Comparison of ENCODE assay signal across 8 cellular contexts in genomic region chr20:18632196-18632789, GRCh38. TPM values are rescaled to one million over a fixed set of nuclear protein-coding genes. Genes with fewer than 3 reads are reported as not detected.
A peak's percentile ranks its signal among the peaks of the same experiment; 100 is the strongest.
DNase-seq lines count a peak whose midpoint lies in the region; ATAC-seq and TF ChIP-seq lines count a peak whose summit lies in the region.

No MANE protein-coding gene starts in this region.

- peaks cover 5% of the 10 kb centered on the region for H3K36me3 Mint-ChIP-seq in type B pancreatic cell

- no peaks in the 10 kb centered on the region for H3K27me3 Mint-ChIP-seq in type B pancreatic cell

- H3K79me2 ChIP-seq in Karpas-422 (ENCODE audit: low read length) (0 out of 2 replicates have a peak, but pooled peaks cover 2% of the 10 kb centered on the region), PC-3 (ENCODE audit: low read length) (no peaks in the 10 kb centered on the region), neural cell (replicated peaks; ENCODE audit: insufficient read depth, low read length) (no peaks in the 10 kb centered on the region)

- H3K27ac ChIP-seq in Karpas-422 (ENCODE audit: low read length) (peak overlapping the region; percentile 4; the same call in 1 of the 2 replicates), PC-3 (ENCODE audit: low read length) (no peak overlapping the region), neural cell (ENCODE audit: low read length) (no peak overlapping the region)

- H3F3A ChIP-seq in PC-3 (ENCODE audit: low read length, unreplicated experiment) (no peaks in the 10 kb centered on the region), neural cell (ENCODE audit: insufficient read depth, low read length, poor library complexity, severe bottlenecking) (no peaks in the 10 kb centered on the region)

- H3K27ac Mint-ChIP-seq in type B pancreatic cell = no peak overlapping the region

- TF ChIP-seq CTCF in PC-3 (conservative IDR thresholded peaks at IDR 0.05; ENCODE audit: low read depth, low read length) = peak; percentile 99
- TF ChIP-seq CTCF in fibroblast of pulmonary artery (IDR thresholded peaks at IDR 0.05; ENCODE audit: low read length, missing control alignments) = peak; percentile 99
- peak; percentile 95 for TF ChIP-seq CTCF in neural cell (IDR thresholded peaks at IDR 0.05; ENCODE audit: poor library complexity, severe bottlenecking)
- peak; percentile 98 for TF ChIP-seq CTCF in type B pancreatic cell (conservative IDR thresholded peaks at IDR 0.05)

- no peak overlapping the region for H3K4me3 ChIP-seq in Karpas-422 (ENCODE audit: low read length)
- H3K4me3 ChIP-seq in PC-3 (ENCODE audit: low read length) = no peak overlapping the region
- no peak overlapping the region for H3K4me3 ChIP-seq in fibroblast of pulmonary artery (replicated peaks; ENCODE audit: low read depth, low read length)
- H3K4me3 ChIP-seq in neural cell (ENCODE audit: low read length) = no peak overlapping the region

- peak; percentile 70 for DNase-seq in EH (ENCODE audit: low read depth)
- DNase-seq in Karpas-422 = peak; percentile 85
- DNase-seq in PC-3 = peak; percentile 67
- DNase-seq in activated T-cell treated with anti-CD3 and anti-CD28 coated beads, Interleukin-2, amount 50 U/mL, for 48 hours = peak; percentile 64 to 71
- peak; percentile 74 for DNase-seq in fibroblast of pulmonary artery (ENCODE audit: low read depth)
- peak; percentile 78 for DNase-seq in type B pancreatic cell (ENCODE audit: extremely low spot score, unreplicated experiment)

- POLR2A ChIA-PET in PC-3 (lab: Charles Lee; ENCODE audit: unreplicated experiment) = no interaction called here

- no peak overlapping the region for H2AFZ ChIP-seq in Karpas-422 (ENCODE audit: low read length)
- H2AFZ ChIP-seq in PC-3 (ENCODE audit: low read length) = no peak overlapping the region
- H2AFZ ChIP-seq in neural cell (ENCODE audit: low read depth, low read length) = no peak overlapping the region

- no peaks in the 10 kb centered on the region for H3K9me3 ChIP-seq in Karpas-422 (ENCODE audit: low read length)
- no peaks in the 10 kb centered on the region for H3K9me3 ChIP-seq in PC-3 (ENCODE audit: low read length)
- no peaks in the 10 kb centered on the region for H3K9me3 ChIP-seq in neural cell (ENCODE audit: low read length)

- no peaks in the 10 kb centered on the region for H3K9me3 Mint-ChIP-seq in type B pancreatic cell

- H3K4me2 ChIP-seq in Karpas-422 (ENCODE audit: low read depth, low read length, poor library complexity, severe bottlenecking) = no peak overlapping the region
- H3K4me2 ChIP-seq in PC-3 (ENCODE audit: low read length) = no peak overlapping the region
- no peak overlapping the region for H3K4me2 ChIP-seq in neural cell (ENCODE audit: low read length)

- H3K4me1 Mint-ChIP-seq in type B pancreatic cell (ENCODE audit: unreplicated experiment) = peaks cover 18% of the 10 kb centered on the region

- peaks cover 18% of the 10 kb centered on the region for H3K4me1 ChIP-seq in Karpas-422 (ENCODE audit: low read length)
- no peaks in the 10 kb centered on the region for H3K4me1 ChIP-seq in PC-3 (ENCODE audit: insufficient read depth, low read length)

- no peaks in the 10 kb centered on the region for H3K27me3 ChIP-seq in Karpas-422 (ENCODE audit: low read length)
- H3K27me3 ChIP-seq in PC-3 (ENCODE audit: low read length) = no peaks in the 10 kb centered on the region
- H3K27me3 ChIP-seq in neural cell (ENCODE audit: insufficient read depth, low read depth, low read length) = no peaks in the 10 kb centered on the region

- peaks cover 8% of the 10 kb centered on the region; the same call in 1 of the 2 replicates for H4K20me1 ChIP-seq in Karpas-422 (ENCODE audit: insufficient read depth, low read depth, low read length)
- H4K20me1 ChIP-seq in PC-3 (ENCODE audit: low read length) = no peaks in the 10 kb centered on the region
- no peaks in the 10 kb centered on the region for H4K20me1 ChIP-seq in neural cell (ENCODE audit: insufficient read depth)

- peak; percentile 91 for ATAC-seq in GM21825 (IDR thresholded peaks at IDR 0.05; ENCODE audit: unreplicated experiment)
- ATAC-seq in PC-3 = peak; percentile 98

- intact Hi-C loops in PC-3 (cut with micrococcal nuclease) = loop anchor here (2.0 to 5.0 kb wide), 4 partner anchors 160 to 1030 kb away; no protein-coding TSS in a partner anchor

- no TSS peak for BruUV-seq in PC-3 (replicated peaks; lab: Mats Ljungman, UMichigan)

- CTCF ChIA-PET in PC-3 (lab: Charles Lee) = interaction anchor here (0.6 to 1.1 kb wide), 5 partner anchors 54 to 574 kb away, joined by 3 to 4 read pairs (median 3); partner anchors contain the start of gene SCP2D1

- H3K9me2 ChIP-seq in Karpas-422 (replicated peaks; ENCODE audit: insufficient read depth, low read length) (no peaks in the 10 kb centered on the region), PC-3 (replicated peaks; ENCODE audit: low read length) (no peaks in the 10 kb centered on the region), neural cell (ENCODE audit: insufficient read depth, low read length) (no peaks in the 10 kb centered on the region)

- H3K9ac ChIP-seq in Karpas-422 (ENCODE audit: low read length) = no peak overlapping the region
- no peak overlapping the region for H3K9ac ChIP-seq in PC-3 (ENCODE audit: low read length)
- no peak overlapping the region for H3K9ac ChIP-seq in neural cell (ENCODE audit: low read length)

- H3K36me3 ChIP-seq in Karpas-422 (ENCODE audit: insufficient read depth, low read length) = 0 out of 2 replicates have a peak, but pooled peaks cover 6% of the 10 kb centered on the region
- no peaks in the 10 kb centered on the region for H3K36me3 ChIP-seq in PC-3 (ENCODE audit: low read depth, low read length)
- H3K36me3 ChIP-seq in neural cell (ENCODE audit: insufficient read depth, low read length) = no peaks in the 10 kb centered on the region

- peak; percentile 98 for TF ChIP-seq RAD21 in neural cell (conservative IDR thresholded peaks at IDR 0.05)

- no peak overlapping the region for H3K4me3 Mint-ChIP-seq in type B pancreatic cell

- no peak for TF ChIP-seq EP300 in neural cell (conservative IDR thresholded peaks at IDR 0.05; ENCODE audit: poor library complexity, severe bottlenecking)

TF ChIP-seq in neural cell, 6 proteins besides CTCF, POLR2A, EP300 and RAD21:
- TF ChIP-seq SMC3 (conservative IDR thresholded peaks at IDR 0.05; ENCODE audit: poor library complexity) = peak; percentile 96
- no peak for TF ChIP-seq EZH2 (IDR thresholded peaks at IDR 0.05; ENCODE audit: borderline replicate concordance, insufficient read depth, low read length, poor library complexity, severe bottlenecking)

RNA-seq across cellular contexts. Expression of gene DTD1, which starts 44.4 kb away (rescaled TPM):
- 84.9 and 115 TPM in 2 replicates for total RNA-seq in Karpas-422 (2014; rRNA removed; shearing (Covaris generic); ENCODE audit: low replicate concordance)
- total RNA-seq in PC-3 (2014; rRNA removed) (101 and 124 TPM in 2 replicates), type B pancreatic cell (ENCODE audit: low replicate concordance) (20.9 and 29.8 TPM in 2 replicates)
- 337 and 352 TPM in 2 replicates for polyA plus RNA-seq in neural cell
- 135 and 158 TPM in 2 replicates for polyA minus RNA-seq in neural cell
